8 cellular contexts compared by ENCODE assay signal in the genomic region with DNA sequence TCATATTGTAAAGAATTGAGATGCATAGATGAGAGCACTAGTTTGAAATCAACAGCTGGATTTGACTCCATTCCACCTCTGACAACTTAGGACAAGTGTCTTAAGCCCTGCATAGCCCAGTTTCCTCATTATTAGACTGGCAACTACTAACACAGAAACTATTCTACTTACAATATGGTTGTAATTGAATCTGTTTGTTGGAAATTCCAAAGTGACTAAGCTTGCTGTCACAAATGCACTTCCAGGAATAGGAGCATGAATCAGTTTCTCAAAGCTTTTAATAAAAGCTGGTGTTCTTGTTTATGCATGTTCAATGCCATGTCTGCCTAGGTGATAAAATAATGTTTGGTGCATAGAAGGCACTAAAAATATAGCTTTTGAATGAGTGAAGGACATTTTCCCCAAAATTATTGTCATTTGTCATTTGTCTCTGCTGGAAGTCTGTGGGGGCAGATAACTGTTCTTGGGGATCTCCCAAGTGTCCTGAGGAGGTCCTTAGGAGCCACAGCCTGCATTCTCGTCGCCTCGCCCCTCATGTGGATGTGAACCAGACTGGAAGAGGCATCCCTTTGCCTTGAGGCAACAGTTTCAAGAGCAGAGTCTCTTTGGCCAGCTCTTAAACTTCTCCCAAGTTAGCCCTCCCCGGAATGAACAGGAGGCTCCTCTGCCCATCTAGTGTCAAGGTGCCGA. TPM values are rescaled to one million over a fixed set of nuclear protein-coding genes. Genes with fewer than 3 reads are reported as not detected.
A peak's percentile ranks its signal among the peaks of the same experiment; 100 is the strongest.
DNase-seq lines count a peak whose midpoint lies in the region; ATAC-seq and TF ChIP-seq lines count a peak whose summit lies in the region.
"Had no signal": no experiment of that assay in that cellular context is flagged by ENCODE, and none has a peak within 500 bp of the region (broad histone marks: within the 10 kb centered on the region; RNA-seq: fewer than 3 reads in every experiment).

No MANE protein-coding gene starts in this region.

- H4K20me1 ChIP-seq in OCI-LY1 (ENCODE audit: insufficient read depth, low read length), result no peaks in the 10 kb centered on the region

- no peak for TF ChIP-seq POLR2A in gastrocnemius medialis (IDR thresholded peaks at IDR 0.05)

- ATAC-seq in gastrocnemius medialis, result peak; percentile 84

- H3K9me2 ChIP-seq in OCI-LY1 (ENCODE audit: low read depth, low read length), result no peaks in the 10 kb centered on the region

- in situ Hi-C loops in gastrocnemius medialis (cut with MboI; ENCODE audit: low sequenced_read_pairs in 4 of 4), result no loop called here

- H3K4me3 ChIP-seq in OCI-LY1 (ENCODE audit: low read depth, low read length, poor library complexity, severe bottlenecking) (no peak overlapping the region), gastrocnemius medialis (no peak overlapping the region)

- DNase-seq in GM04503 (ENCODE audit: low read depth) (peak; percentile 77), dedifferentiated amniotic fluid mesenchymal stem cell (ENCODE audit: extremely low spot score) (peak; percentile 74), gastrocnemius medialis (no peak), NCI-H1417 treated with DMSO at 0.1 percent for 48 hours (lab: John Stamatoyannopoulos, UW) (no peak), cerebellum (ENCODE audit: low spot score) (no peak)
- DNase-seq in NK-92 treated with Interleukin-12 subunit alpha and Interleukin-12 subunit beta, amount 100 ng/mL, for 24 hours (lab: John Stamatoyannopoulos, UW), result no peak
- DNase-seq: stimulated activated CD4-positive, alpha-beta T cell treated with anti-CD3 and anti-CD28 coated beads, Interleukin-1b, Interleukin-23, amount 100 ng/mL, for 48 hours had no signal

- H3K4me1 ChIP-seq in OCI-LY1 (ENCODE audit: insufficient read depth, low read length, severe bottlenecking) (peaks cover 86% of the 10 kb centered on the region), gastrocnemius medialis (peaks cover 5 to 13% of the 10 kb centered on the region in 2 donors)

- H3K36me3 ChIP-seq in OCI-LY1 (ENCODE audit: insufficient read depth, low read length), result peaks cover 58% of the 10 kb centered on the region
- H3K36me3 ChIP-seq in gastrocnemius medialis, result no peaks in the 10 kb centered on the region

- TF ChIP-seq CTCF in OCI-LY1 (IDR thresholded peaks at IDR 0.05; ENCODE audit: low read length), result no peak
- no peak for TF ChIP-seq CTCF in gastrocnemius medialis (IDR thresholded peaks at IDR 0.05 in 4 of 5, conservative IDR thresholded peaks at IDR 0.05 in 1 of 5)

- H3F3A ChIP-seq in OCI-LY1 (ENCODE audit: insufficient read depth, low read length), result no peaks in the 10 kb centered on the region

- H3K79me2 ChIP-seq in OCI-LY1 (ENCODE audit: insufficient read depth, low read length), result peaks cover 17% of the 10 kb centered on the region

- no peak overlapping the region for H2AFZ ChIP-seq in OCI-LY1 (ENCODE audit: low read length)

- H3K9me3 ChIP-seq in OCI-LY1 (ENCODE audit: low read length), result no peaks in the 10 kb centered on the region
- no peaks in the 10 kb centered on the region for H3K9me3 ChIP-seq in gastrocnemius medialis

- intact Hi-C loops in gastrocnemius medialis (cut with DNase I; ENCODE audit: low total_unique reads), result loop anchor here (2.0 to 5.0 kb wide), 3 partner anchors 40 to 1784 kb away; a partner anchor contains a TSS

- H3K27ac ChIP-seq in OCI-LY1 (ENCODE audit: low read depth, low read length, poor library complexity, severe bottlenecking), result peak overlapping the region; percentile 6
- H3K27ac ChIP-seq in gastrocnemius medialis, result peak overlapping the region in 3 of 4 donors; percentile 22 to 69 (median 58)

- no peak overlapping the region for H3K9ac ChIP-seq in OCI-LY1 (ENCODE audit: low read length)

- H3K27me3 ChIP-seq in OCI-LY1 (ENCODE audit: insufficient read depth, low read length) (no peaks in the 10 kb centered on the region), gastrocnemius medialis (no peaks in the 10 kb centered on the region)

- peak overlapping the region; percentile 55; the same call in 1 of the 2 replicates for H3K4me2 ChIP-seq in OCI-LY1 (ENCODE audit: low read length)

RNA-seq across cellular contexts. Expression of a gene that starts 40.4 kb away (rescaled TPM):
- total RNA-seq in gastrocnemius medialis (10 to 100 TPM; 14.5 to 30.3 (median 22.4) TPM), cerebellum (194 TPM)

Comparison
In these comparisons a context has a peak if more than half of its experiments do, and no peak if none do; other contexts are left out.
1. DNase-seq: peak in GM04503 (single experiment) and dedifferentiated amniotic fluid mesenchymal stem cell (single experiment); none in gastrocnemius medialis (0 of 2), NK-92 treated with Interleukin-12 subunit alpha and Interleukin-12 subunit beta, amount 100 ng/mL, for 24 hours (single experiment), NCI-H1417 treated with DMSO at 0.1 percent for 48 hours (single experiment) and cerebellum (single experiment).